ENCODE assay signal across 1 cellular context in the genomic region with DNA sequence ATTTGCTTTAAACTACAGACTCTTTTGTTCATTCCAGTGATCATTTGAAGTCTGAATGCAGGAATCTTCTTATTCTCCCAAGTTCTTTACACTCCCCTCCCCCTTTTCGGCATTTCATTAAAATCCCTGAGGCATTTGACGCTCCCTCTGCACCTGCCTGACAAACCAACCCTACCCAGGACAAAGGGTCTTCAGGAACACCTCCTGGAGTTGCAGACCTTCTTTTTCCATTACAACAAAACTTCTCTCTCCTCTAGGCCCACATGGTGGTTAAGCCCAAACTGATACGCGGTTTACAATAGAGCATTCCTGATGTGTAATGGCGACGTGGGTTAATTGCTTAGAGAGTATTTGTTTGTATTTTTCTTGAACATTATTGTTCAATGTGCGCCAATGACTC.
TF ChIP-seq lines count a peak whose summit lies in the region.

No MANE protein-coding gene starts in this region.

TF ChIP-seq in H1, 55 proteins besides CTCF, POLR2A, EP300 and RAD21 (continued from another document):
- TF ChIP-seq, protein P1, sequence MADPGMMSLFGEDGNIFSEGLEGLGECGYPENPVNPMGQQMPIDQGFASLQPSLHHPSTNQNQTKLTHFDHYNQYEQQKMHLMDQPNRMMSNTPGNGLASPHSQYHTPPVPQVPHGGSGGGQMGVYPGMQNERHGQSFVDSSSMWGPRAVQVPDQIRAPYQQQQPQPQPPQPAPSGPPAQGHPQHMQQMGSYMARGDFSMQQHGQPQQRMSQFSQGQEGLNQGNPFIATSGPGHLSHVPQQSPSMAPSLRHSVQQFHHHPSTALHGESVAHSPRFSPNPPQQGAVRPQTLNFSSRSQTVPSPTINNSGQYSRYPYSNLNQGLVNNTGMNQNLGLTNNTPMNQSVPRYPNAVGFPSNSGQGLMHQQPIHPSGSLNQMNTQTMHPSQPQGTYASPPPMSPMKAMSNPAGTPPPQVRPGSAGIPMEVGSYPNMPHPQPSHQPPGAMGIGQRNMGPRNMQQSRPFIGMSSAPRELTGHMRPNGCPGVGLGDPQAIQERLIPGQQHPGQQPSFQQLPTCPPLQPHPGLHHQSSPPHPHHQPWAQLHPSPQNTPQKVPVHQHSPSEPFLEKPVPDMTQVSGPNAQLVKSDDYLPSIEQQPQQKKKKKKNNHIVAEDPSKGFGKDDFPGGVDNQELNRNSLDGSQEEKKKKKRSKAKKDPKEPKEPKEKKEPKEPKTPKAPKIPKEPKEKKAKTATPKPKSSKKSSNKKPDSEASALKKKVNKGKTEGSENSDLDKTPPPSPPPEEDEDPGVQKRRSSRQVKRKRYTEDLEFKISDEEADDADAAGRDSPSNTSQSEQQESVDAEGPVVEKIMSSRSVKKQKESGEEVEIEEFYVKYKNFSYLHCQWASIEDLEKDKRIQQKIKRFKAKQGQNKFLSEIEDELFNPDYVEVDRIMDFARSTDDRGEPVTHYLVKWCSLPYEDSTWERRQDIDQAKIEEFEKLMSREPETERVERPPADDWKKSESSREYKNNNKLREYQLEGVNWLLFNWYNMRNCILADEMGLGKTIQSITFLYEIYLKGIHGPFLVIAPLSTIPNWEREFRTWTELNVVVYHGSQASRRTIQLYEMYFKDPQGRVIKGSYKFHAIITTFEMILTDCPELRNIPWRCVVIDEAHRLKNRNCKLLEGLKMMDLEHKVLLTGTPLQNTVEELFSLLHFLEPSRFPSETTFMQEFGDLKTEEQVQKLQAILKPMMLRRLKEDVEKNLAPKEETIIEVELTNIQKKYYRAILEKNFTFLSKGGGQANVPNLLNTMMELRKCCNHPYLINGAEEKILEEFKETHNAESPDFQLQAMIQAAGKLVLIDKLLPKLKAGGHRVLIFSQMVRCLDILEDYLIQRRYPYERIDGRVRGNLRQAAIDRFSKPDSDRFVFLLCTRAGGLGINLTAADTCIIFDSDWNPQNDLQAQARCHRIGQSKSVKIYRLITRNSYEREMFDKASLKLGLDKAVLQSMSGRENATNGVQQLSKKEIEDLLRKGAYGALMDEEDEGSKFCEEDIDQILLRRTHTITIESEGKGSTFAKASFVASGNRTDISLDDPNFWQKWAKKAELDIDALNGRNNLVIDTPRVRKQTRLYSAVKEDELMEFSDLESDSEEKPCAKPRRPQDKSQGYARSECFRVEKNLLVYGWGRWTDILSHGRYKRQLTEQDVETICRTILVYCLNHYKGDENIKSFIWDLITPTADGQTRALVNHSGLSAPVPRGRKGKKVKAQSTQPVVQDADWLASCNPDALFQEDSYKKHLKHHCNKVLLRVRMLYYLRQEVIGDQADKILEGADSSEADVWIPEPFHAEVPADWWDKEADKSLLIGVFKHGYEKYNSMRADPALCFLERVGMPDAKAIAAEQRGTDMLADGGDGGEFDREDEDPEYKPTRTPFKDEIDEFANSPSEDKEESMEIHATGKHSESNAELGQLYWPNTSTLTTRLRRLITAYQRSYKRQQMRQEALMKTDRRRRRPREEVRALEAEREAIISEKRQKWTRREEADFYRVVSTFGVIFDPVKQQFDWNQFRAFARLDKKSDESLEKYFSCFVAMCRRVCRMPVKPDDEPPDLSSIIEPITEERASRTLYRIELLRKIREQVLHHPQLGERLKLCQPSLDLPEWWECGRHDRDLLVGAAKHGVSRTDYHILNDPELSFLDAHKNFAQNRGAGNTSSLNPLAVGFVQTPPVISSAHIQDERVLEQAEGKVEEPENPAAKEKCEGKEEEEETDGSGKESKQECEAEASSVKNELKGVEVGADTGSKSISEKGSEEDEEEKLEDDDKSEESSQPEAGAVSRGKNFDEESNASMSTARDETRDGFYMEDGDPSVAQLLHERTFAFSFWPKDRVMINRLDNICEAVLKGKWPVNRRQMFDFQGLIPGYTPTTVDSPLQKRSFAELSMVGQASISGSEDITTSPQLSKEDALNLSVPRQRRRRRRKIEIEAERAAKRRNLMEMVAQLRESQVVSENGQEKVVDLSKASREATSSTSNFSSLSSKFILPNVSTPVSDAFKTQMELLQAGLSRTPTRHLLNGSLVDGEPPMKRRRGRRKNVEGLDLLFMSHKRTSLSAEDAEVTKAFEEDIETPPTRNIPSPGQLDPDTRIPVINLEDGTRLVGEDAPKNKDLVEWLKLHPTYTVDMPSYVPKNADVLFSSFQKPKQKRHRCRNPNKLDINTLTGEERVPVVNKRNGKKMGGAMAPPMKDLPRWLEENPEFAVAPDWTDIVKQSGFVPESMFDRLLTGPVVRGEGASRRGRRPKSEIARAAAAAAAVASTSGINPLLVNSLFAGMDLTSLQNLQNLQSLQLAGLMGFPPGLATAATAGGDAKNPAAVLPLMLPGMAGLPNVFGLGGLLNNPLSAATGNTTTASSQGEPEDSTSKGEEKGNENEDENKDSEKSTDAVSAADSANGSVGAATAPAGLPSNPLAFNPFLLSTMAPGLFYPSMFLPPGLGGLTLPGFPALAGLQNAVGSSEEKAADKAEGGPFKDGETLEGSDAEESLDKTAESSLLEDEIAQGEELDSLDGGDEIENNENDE (IDR thresholded peaks at IDR 0.05; ENCODE audit: insufficient replicate concordance, low read length) = no peak
- TF ChIP-seq SP1 (IDR thresholded peaks at IDR 0.05; ENCODE audit: low read depth, low read length) = no peak
- TF ChIP-seq CHD2 (IDR thresholded peaks at IDR 0.05; ENCODE audit: low read length) = no peak
- peak; percentile 41; the same call in 1 of the 2 replicates for TF ChIP-seq TCF12 (IDR thresholded peaks at IDR 0.05; ENCODE audit: low read depth, low read length)
- no peak for TF ChIP-seq EGR1 (IDR thresholded peaks at IDR 0.05; ENCODE audit: borderline replicate concordance, low read depth, low read length)
- no peak for TF ChIP-seq ASH2L (IDR thresholded peaks at IDR 0.05; ENCODE audit: low read length)
- TF ChIP-seq POU5F1 (IDR thresholded peaks at IDR 0.05; ENCODE audit: low read depth, low read length) = no peak
- no peak for TF ChIP-seq HDAC2 (IDR thresholded peaks at IDR 0.05; ENCODE audit: borderline replicate concordance in 1 of 2, low read depth in 2 of 2, low read length in 2 of 2)
- no peak for TF ChIP-seq YY1 (IDR thresholded peaks at IDR 0.05; ENCODE audit: low read depth, low read length)
- no peak for TF ChIP-seq CHD1 (IDR thresholded peaks at IDR 0.05; ENCODE audit: low read depth, low read length)
- TF ChIP-seq, protein P2, sequence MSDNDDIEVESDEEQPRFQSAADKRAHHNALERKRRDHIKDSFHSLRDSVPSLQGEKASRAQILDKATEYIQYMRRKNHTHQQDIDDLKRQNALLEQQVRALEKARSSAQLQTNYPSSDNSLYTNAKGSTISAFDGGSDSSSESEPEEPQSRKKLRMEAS (IDR thresholded peaks at IDR 0.05) = peak; percentile 10; the same call in 1 of the 2 replicates
